In the genomic region with DNA sequence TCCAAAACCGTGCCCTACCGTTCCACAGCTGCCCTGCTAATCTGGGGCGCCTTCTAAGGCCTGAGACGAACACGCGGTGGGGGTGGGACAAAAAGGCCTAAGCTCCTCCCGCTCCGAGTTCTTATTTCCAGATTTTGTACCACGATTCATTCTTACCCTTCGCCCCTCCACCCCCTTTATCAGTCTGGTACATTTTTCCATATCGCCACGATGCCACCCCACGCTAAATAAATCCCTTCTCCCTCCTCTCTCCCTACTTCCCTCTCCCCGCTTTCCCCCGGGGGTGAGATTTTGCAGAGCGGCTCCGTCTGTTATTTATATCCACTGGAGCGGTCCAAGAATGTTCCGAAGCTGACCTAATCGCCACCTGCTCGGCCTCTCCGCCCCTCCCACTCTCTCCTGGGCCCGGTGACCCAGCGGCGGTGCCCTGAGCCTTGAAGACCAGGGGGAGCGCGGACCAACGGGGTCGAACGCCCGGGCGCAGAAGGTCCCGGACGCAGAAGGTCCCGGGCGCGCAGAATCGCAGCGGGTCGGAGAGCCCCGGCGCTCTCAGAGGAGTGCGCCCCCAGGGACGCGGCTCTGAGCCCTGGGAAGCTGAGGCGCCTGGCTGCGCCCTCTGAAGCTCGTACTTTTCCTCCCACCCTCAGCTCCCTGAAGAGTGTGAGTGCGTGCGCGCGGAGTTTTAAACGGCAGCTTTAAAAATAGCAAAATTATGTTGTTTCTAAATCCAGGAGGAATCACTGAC, we compare ENCODE assay signal across 1 cellular context.
TF ChIP-seq lines count a peak whose summit lies in the region.

No MANE protein-coding gene starts in this region.

TF ChIP-seq in HepG2, 621 proteins besides CTCF, POLR2A, EP300 and RAD21 (continued from another document and continues in another):
- TF ChIP-seq CREB3 (CRISPR knock-in tag; IDR thresholded peaks at IDR 0.05): no peak
- TF ChIP-seq HIVEP1 (CRISPR knock-in tag; IDR thresholded peaks at IDR 0.05): no peak
- no peak for TF ChIP-seq CEBPZ (IDR thresholded peaks at IDR 0.05; ENCODE audit: low read length)
- TF ChIP-seq ESRRA (CRISPR knock-in tag; IDR thresholded peaks at IDR 0.05; ENCODE audit: low read depth): no peak
- peak; percentile 73 for TF ChIP-seq POLR2AphosphoS5 (IDR thresholded peaks at IDR 0.05; ENCODE audit: low read depth, low read length)
- no peak for TF ChIP-seq SNAI1 (CRISPR knock-in tag; IDR thresholded peaks at IDR 0.05; ENCODE audit: borderline replicate concordance)
- no peak for TF ChIP-seq SOX13 (IDR thresholded peaks at IDR 0.05)
- TF ChIP-seq SOX13 (CRISPR knock-in tag; conservative IDR thresholded peaks at IDR 0.05 in 1 of 2, IDR thresholded peaks at IDR 0.05 in 1 of 2): no peak
- TF ChIP-seq, protein P1, sequence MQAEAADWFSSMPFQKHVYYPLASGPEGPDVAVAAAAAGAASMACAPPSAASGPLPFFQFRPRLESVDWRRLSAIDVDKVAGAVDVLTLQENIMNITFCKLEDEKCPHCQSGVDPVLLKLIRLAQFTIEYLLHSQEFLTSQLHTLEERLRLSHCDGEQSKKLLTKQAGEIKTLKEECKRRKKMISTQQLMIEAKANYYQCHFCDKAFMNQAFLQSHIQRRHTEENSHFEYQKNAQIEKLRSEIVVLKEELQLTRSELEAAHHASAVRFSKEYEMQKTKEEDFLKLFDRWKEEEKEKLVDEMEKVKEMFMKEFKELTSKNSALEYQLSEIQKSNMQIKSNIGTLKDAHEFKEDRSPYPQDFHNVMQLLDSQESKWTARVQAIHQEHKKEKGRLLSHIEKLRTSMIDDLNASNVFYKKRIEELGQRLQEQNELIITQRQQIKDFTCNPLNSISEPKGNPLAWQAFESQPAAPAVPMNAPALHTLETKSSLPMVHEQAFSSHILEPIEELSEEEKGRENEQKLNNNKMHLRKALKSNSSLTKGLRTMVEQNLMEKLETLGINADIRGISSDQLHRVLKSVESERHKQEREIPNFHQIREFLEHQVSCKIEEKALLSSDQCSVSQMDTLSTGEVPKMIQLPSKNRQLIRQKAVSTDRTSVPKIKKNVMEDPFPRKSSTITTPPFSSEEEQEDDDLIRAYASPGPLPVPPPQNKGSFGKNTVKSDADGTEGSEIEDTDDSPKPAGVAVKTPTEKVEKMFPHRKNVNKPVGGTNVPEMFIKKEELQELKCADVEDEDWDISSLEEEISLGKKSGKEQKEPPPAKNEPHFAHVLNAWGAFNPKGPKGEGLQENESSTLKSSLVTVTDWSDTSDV (CRISPR knock-in tag; IDR thresholded peaks at IDR 0.05): no peak
- TF ChIP-seq ZNF253 (CRISPR knock-in tag; IDR thresholded peaks at IDR 0.05; ENCODE audit: borderline replicate concordance): no peak
- no peak for TF ChIP-seq TOE1 (CRISPR knock-in tag; IDR thresholded peaks at IDR 0.05)
- no peak for TF ChIP-seq SMC3 (IDR thresholded peaks at IDR 0.05; ENCODE audit: low read length)
- TF ChIP-seq, protein P2, sequence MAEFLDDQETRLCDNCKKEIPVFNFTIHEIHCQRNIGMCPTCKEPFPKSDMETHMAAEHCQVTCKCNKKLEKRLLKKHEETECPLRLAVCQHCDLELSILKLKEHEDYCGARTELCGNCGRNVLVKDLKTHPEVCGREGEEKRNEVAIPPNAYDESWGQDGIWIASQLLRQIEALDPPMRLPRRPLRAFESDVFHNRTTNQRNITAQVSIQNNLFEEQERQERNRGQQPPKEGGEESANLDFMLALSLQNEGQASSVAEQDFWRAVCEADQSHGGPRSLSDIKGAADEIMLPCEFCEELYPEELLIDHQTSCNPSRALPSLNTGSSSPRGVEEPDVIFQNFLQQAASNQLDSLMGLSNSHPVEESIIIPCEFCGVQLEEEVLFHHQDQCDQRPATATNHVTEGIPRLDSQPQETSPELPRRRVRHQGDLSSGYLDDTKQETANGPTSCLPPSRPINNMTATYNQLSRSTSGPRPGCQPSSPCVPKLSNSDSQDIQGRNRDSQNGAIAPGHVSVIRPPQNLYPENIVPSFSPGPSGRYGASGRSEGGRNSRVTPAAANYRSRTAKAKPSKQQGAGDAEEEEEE (CRISPR knock-in tag; IDR thresholded peaks at IDR 0.05; ENCODE audit: borderline replicate concordance): no peak
- no peak for TF ChIP-seq KAT7 (CRISPR knock-in tag; IDR thresholded peaks at IDR 0.05; ENCODE audit: borderline replicate concordance)
- TF ChIP-seq ZNF329 (CRISPR knock-in tag; IDR thresholded peaks at IDR 0.05; ENCODE audit: low read depth): no peak
- no peak for TF ChIP-seq GPBP1L1 (CRISPR knock-in tag; IDR thresholded peaks at IDR 0.05)
- TF ChIP-seq SAP130 (CRISPR knock-in tag; IDR thresholded peaks at IDR 0.05; ENCODE audit: low read depth): peak; percentile 43
- TF ChIP-seq MAF1 (CRISPR knock-in tag; IDR thresholded peaks at IDR 0.05; ENCODE audit: borderline replicate concordance): no peak
- 0 out of 2 replicates have a peak, but pooled peaks have one; percentile 22 for TF ChIP-seq DR1 (CRISPR knock-in tag; IDR thresholded peaks at IDR 0.05)
- peak; percentile 70; the same call in 1 of the 2 replicates for TF ChIP-seq REL (CRISPR knock-in tag; conservative IDR thresholded peaks at IDR 0.05)
- no peak for TF ChIP-seq GATA4 (IDR thresholded peaks at IDR 0.05; ENCODE audit: borderline replicate concordance, low read depth)
- TF ChIP-seq, protein P3, sequence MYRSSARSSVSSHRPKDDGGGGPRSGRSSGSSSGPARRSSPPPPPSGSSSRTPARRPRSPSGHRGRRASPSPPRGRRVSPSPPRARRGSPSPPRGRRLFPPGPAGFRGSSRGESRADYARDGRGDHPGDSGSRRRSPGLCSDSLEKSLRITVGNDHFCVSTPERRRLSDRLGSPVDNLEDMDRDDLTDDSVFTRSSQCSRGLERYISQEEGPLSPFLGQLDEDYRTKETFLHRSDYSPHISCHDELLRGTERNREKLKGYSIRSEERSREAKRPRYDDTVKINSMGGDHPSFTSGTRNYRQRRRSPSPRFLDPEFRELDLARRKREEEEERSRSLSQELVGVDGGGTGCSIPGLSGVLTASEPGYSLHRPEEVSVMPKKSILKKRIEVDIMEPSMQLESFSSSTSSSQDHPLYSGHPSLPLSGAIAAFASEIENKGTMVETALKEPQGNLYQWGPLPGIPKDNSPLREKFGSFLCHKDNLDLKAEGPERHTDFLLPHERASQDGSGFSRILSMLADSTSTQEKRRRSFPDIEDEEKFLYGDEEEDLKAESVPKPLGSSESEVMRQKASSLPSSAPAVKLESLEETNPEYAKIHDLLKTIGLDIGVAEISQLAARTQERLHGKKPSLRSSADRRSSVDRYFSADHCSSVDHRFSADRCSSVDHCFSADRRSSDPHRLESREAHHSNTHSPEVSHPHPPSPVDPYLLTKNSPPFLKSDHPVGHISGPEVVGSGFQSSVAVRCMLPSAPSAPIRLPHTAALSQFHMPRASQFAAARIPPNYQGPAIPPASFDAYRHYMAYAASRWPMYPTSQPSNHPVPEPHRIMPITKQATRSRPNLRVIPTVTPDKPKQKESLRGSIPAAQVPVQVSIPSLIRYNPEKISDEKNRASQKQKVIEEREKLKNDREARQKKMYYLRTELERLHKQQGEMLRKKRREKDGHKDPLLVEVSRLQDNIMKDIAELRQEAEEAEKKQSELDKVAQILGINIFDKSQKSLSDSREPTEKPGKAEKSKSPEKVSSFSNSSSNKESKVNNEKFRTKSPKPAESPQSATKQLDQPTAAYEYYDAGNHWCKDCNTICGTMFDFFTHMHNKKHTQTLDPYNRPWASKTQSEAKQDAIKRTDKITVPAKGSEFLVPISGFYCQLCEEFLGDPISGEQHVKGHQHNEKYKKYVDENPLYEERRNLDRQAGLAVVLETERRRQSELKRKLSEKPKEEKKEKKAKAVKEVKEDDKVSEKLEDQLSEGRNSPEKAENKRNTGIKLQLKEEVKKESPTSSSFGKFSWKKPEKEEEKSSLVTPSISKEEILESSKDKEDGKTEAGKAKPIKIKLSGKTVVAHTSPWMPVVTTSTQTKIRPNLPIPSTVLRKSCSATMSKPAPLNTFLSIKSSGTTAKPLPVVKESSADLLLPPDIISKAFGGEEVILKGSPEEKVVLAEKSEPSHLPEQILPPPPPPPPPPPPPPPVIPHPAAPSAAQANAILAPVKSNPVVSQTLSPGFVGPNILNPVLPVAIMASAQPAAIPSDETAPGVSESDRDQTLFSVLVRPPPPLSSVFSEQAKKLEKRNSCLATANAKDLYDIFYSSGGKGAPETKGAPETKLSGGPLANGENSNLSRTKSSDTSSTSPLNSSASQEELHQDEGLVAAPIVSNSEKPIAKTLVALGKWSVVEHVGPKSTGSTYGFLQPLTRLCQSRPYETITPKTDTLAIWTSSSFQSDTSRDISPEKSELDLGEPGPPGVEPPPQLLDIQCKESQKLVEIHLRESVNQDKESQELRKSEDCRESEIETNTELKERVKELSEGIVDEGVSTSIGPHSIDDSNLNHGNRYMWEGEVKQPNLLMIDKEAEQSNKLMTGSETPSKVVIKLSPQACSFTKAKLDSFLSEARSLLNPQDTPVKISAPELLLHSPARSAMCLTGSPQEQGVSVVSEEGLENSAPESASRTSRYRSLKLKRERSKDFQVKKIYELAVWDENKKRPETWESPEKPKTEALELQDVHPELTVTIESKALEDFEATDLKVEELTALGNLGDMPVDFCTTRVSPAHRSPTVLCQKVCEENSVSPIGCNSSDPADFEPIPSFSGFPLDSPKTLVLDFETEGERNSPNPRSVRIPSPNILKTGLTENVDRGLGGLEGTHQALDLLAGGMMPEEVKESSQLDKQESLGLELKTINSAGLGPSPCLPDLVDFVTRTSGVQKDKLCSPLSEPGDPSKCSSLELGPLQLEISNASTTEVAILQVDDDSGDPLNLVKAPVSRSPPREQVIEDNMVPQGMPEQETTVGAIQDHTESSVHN (CRISPR knock-in tag; IDR thresholded peaks at IDR 0.05): no peak
- TF ChIP-seq ETV6 (CRISPR knock-in tag; conservative IDR thresholded peaks at IDR 0.05): no peak
- no peak; the same call in 1 of the 2 replicates for TF ChIP-seq BCL6 (CRISPR knock-in tag; IDR thresholded peaks at IDR 0.05)
- TF ChIP-seq, protein P4, sequence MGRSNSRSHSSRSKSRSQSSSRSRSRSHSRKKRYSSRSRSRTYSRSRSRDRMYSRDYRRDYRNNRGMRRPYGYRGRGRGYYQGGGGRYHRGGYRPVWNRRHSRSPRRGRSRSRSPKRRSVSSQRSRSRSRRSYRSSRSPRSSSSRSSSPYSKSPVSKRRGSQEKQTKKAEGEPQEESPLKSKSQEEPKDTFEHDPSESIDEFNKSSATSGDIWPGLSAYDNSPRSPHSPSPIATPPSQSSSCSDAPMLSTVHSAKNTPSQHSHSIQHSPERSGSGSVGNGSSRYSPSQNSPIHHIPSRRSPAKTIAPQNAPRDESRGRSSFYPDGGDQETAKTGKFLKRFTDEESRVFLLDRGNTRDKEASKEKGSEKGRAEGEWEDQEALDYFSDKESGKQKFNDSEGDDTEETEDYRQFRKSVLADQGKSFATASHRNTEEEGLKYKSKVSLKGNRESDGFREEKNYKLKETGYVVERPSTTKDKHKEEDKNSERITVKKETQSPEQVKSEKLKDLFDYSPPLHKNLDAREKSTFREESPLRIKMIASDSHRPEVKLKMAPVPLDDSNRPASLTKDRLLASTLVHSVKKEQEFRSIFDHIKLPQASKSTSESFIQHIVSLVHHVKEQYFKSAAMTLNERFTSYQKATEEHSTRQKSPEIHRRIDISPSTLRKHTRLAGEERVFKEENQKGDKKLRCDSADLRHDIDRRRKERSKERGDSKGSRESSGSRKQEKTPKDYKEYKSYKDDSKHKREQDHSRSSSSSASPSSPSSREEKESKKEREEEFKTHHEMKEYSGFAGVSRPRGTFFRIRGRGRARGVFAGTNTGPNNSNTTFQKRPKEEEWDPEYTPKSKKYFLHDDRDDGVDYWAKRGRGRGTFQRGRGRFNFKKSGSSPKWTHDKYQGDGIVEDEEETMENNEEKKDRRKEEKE (IDR thresholded peaks at IDR 0.05): no peak
- TF ChIP-seq ETV5 (CRISPR knock-in tag; IDR thresholded peaks at IDR 0.05; ENCODE audit: borderline replicate concordance): no peak
- no peak for TF ChIP-seq YEATS2 (CRISPR knock-in tag; IDR thresholded peaks at IDR 0.05; ENCODE audit: borderline replicate concordance)
- TF ChIP-seq ZNF878 (CRISPR knock-in tag; IDR thresholded peaks at IDR 0.05): no peak
- TF ChIP-seq ZBTB42 (CRISPR knock-in tag; IDR thresholded peaks at IDR 0.05): no peak
